In the genomic region with DNA sequence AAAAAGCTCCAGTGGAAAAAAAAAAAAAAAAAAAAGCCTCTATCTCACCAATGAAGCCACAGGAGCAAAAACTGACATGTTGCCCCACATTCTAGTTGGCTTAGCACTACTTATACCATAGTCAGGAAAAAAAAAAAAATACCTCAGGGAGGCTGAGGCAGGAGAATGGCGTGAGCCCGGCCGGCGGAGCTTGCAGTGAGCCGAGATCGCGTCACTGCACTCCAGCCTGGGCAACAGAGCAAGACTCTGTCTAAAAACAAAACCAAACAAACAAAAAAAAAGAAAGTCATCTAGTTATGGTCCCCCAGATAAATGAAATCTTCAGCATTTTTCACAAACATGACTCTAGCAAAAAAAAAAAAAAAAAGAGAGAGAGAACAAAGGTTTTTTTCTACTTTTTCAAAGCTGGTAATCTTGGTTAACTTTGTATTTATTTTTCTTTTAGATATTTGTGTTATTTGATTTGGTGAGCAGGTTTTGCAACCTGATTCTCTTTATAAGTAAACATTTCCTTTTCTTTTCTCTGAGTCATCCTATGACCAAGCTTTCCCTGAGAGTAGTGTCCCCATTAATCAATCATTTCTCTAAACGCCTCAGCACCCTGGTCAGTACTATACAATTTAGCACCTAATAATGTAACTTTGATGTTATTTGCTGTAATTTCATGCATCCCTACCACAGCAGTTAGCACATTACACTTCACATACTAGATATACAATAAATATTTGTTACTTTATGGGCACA, we compare ENCODE assay signal across 2 cellular contexts.
TF ChIP-seq lines count a peak whose summit lies in the region.

No MANE protein-coding gene starts in this region.

TF ChIP-seq in liver, 16 proteins besides CTCF, POLR2A, EP300 and RAD21 (continued from another document):
- TF ChIP-seq, protein P1, sequence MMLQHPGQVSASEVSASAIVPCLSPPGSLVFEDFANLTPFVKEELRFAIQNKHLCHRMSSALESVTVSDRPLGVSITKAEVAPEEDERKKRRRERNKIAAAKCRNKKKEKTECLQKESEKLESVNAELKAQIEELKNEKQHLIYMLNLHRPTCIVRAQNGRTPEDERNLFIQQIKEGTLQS (IDR thresholded peaks at IDR 0.05) = peak; percentile 35
- TF ChIP-seq GABPA (IDR thresholded peaks at IDR 0.05 in 1 of 2, conservative IDR thresholded peaks at IDR 0.05 in 1 of 2) (no peak), NR2F2 (IDR thresholded peaks at IDR 0.05) (no peak), JUND (IDR thresholded peaks at IDR 0.05) (peak; percentile 48 to 50), TAF1 (conservative IDR thresholded peaks at IDR 0.05) (no peak), SP1 (IDR thresholded peaks at IDR 0.05) (no peak)
- TF ChIP-seq, protein P2, sequence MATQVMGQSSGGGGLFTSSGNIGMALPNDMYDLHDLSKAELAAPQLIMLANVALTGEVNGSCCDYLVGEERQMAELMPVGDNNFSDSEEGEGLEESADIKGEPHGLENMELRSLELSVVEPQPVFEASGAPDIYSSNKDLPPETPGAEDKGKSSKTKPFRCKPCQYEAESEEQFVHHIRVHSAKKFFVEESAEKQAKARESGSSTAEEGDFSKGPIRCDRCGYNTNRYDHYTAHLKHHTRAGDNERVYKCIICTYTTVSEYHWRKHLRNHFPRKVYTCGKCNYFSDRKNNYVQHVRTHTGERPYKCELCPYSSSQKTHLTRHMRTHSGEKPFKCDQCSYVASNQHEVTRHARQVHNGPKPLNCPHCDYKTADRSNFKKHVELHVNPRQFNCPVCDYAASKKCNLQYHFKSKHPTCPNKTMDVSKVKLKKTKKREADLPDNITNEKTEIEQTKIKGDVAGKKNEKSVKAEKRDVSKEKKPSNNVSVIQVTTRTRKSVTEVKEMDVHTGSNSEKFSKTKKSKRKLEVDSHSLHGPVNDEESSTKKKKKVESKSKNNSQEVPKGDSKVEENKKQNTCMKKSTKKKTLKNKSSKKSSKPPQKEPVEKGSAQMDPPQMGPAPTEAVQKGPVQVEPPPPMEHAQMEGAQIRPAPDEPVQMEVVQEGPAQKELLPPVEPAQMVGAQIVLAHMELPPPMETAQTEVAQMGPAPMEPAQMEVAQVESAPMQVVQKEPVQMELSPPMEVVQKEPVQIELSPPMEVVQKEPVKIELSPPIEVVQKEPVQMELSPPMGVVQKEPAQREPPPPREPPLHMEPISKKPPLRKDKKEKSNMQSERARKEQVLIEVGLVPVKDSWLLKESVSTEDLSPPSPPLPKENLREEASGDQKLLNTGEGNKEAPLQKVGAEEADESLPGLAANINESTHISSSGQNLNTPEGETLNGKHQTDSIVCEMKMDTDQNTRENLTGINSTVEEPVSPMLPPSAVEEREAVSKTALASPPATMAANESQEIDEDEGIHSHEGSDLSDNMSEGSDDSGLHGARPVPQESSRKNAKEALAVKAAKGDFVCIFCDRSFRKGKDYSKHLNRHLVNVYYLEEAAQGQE (IDR thresholded peaks at IDR 0.05) = peak; percentile 55

TF ChIP-seq in HepG2, 621 proteins besides CTCF, POLR2A, EP300 and RAD21 (continued from another document):
- TF ChIP-seq, protein P3, sequence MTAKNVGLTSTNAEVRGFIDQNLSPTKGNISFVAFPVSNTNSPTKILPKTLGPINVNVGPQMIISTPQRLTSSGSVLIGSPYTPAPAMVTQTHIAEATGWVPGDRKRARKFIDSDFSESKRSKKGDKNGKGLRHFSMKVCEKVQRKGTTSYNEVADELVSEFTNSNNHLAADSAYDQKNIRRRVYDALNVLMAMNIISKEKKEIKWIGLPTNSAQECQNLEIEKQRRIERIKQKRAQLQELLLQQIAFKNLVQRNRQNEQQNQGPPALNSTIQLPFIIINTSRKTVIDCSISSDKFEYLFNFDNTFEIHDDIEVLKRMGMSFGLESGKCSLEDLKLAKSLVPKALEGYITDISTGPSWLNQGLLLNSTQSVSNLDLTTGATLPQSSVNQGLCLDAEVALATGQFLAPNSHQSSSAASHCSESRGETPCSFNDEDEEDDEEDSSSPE (CRISPR knock-in tag; IDR thresholded peaks at IDR 0.05) = no peak
- TF ChIP-seq, protein P4, sequence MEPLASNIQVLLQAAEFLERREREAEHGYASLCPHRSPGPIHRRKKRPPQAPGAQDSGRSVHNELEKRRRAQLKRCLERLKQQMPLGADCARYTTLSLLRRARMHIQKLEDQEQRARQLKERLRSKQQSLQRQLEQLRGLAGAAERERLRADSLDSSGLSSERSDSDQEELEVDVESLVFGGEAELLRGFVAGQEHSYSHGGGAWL (CRISPR knock-in tag; IDR thresholded peaks at IDR 0.05) = no peak
- TF ChIP-seq ZSCAN21 (CRISPR knock-in tag; IDR thresholded peaks at IDR 0.05; ENCODE audit: borderline replicate concordance) = no peak
- no peak for TF ChIP-seq POLR2G (IDR thresholded peaks at IDR 0.05; ENCODE audit: low read depth, low read length)
- TF ChIP-seq, protein P5, sequence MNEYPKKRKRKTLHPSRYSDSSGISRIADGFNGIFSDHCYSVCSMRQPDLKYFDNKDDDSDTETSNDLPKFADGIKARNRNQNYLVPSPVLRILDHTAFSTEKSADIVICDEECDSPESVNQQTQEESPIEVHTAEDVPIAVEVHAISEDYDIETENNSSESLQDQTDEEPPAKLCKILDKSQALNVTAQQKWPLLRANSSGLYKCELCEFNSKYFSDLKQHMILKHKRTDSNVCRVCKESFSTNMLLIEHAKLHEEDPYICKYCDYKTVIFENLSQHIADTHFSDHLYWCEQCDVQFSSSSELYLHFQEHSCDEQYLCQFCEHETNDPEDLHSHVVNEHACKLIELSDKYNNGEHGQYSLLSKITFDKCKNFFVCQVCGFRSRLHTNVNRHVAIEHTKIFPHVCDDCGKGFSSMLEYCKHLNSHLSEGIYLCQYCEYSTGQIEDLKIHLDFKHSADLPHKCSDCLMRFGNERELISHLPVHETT (CRISPR knock-in tag; conservative IDR thresholded peaks at IDR 0.05) = no peak
- TF ChIP-seq ZNF335 (CRISPR knock-in tag; IDR thresholded peaks at IDR 0.05) = no peak
- TF ChIP-seq ZNF383 (CRISPR knock-in tag; IDR thresholded peaks at IDR 0.05; ENCODE audit: borderline replicate concordance) = no peak
- no peak for TF ChIP-seq HNRNPL (IDR thresholded peaks at IDR 0.05; ENCODE audit: low read depth, low read length)
- TF ChIP-seq, protein P6, sequence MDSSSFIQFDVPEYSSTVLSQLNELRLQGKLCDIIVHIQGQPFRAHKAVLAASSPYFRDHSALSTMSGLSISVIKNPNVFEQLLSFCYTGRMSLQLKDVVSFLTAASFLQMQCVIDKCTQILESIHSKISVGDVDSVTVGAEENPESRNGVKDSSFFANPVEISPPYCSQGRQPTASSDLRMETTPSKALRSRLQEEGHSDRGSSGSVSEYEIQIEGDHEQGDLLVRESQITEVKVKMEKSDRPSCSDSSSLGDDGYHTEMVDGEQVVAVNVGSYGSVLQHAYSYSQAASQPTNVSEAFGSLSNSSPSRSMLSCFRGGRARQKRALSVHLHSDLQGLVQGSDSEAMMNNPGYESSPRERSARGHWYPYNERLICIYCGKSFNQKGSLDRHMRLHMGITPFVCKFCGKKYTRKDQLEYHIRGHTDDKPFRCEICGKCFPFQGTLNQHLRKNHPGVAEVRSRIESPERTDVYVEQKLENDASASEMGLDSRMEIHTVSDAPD (CRISPR knock-in tag; IDR thresholded peaks at IDR 0.05) = no peak
- TF ChIP-seq HNF4A (CRISPR knock-in tag; IDR thresholded peaks at IDR 0.05) = no peak
- no peak for TF ChIP-seq SAP130 (CRISPR knock-in tag; IDR thresholded peaks at IDR 0.05; ENCODE audit: low read depth)
- no peak for TF ChIP-seq ISL2 (CRISPR knock-in tag; IDR thresholded peaks at IDR 0.05)
- TF ChIP-seq, protein P7, sequence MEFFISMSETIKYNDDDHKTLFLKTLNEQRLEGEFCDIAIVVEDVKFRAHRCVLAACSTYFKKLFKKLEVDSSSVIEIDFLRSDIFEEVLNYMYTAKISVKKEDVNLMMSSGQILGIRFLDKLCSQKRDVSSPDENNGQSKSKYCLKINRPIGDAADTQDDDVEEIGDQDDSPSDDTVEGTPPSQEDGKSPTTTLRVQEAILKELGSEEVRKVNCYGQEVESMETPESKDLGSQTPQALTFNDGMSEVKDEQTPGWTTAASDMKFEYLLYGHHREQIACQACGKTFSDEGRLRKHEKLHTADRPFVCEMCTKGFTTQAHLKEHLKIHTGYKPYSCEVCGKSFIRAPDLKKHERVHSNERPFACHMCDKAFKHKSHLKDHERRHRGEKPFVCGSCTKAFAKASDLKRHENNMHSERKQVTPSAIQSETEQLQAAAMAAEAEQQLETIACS (CRISPR knock-in tag; IDR thresholded peaks at IDR 0.05) = no peak
